Comparison of ENCODE assay signal across 19 cellular contexts in the genomic region with DNA sequence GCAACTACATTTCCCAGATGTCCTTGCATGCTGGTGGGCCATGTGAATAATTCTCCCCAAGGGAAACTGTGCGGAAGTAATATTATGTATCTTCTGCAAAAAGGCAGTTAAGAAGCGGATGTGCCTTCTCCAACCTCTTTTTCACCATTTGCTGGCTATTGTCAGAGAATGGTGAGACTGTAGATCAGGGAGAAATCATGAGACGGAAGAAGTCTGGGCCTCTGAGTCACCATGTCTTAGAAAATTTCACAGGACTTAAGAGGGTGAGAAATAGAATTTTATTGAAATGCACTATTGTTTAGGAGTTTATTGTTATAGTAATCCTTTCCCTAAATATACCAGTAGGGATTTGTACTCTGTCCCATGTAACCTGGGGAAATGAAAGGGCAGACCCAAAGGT.
"Had no signal": no experiment of that assay in that cellular context is flagged by ENCODE, and none has a peak within 500 bp of the region (broad histone marks: within the 10 kb centered on the region; RNA-seq: fewer than 3 reads in every experiment).

No MANE protein-coding gene starts in this region.

- H3K27ac ChIP-seq: lower lobe of right lung, psoas muscle, sigmoid colon, testis, WERI-Rb-1 had no signal

- H3K4me1 Mint-ChIP-seq: central memory CD8-positive, alpha-beta T cell; naive thymus-derived CD4-positive, alpha-beta T cell had no signal

- H3K4me3 ChIP-seq: lower lobe of right lung, psoas muscle, sigmoid colon, testis had no signal

- H3K36me3 ChIP-seq: lower lobe of right lung, sigmoid colon, WERI-Rb-1 had no signal

- H3K9me3 ChIP-seq: lower lobe of right lung, psoas muscle, sigmoid colon, testis had no signal

- H3K36me3 Mint-ChIP-seq: naive thymus-derived CD4-positive, alpha-beta T cell had no signal

- DNase-seq: activated CD4-positive, alpha-beta T cell treated with anti-CD3 and anti-CD28 coated beads for 48 hours; activated CD8-positive, alpha-beta memory T cell treated with anti-CD3 and anti-CD28 coated beads, Interleukin-2, amount 50 U/mL, for 48 hours; activated CD8-positive, alpha-beta T cell treated with anti-CD3 and anti-CD28 coated beads, Interleukin-2, amount 10 ng/mL, durations not matched to agents 7 days and 5 days; endodermal cell; erythroblast; left cardiac atrium; lower lobe of right lung; naive thymus-derived CD4-positive, alpha-beta T cell; nucleus accumbens; psoas muscle; sigmoid colon; stimulated activated CD4-positive, alpha-beta T cell treated with anti-CD3 and anti-CD28 coated beads, Interleukin-4, amount 100 ng/mL, for 1 hour; stimulated activated CD8-positive, alpha-beta memory T cell treated with anti-CD3 and anti-CD28 coated beads, Interleukin-4, amount 100 ng/mL, for 48 hours; T-helper 9 cell; testis; WERI-Rb-1 had no signal

- H3K4me1 ChIP-seq: lower lobe of right lung, psoas muscle, sigmoid colon, testis had no signal

- H3K27me3 Mint-ChIP-seq: central memory CD8-positive, alpha-beta T cell; dendritic cell treated with granulocyte-macrophage colony-stimulating factor and Interleukin-4, amounts not matched to agents 40 ng/mL and 50 ng/mL, for 4 days; naive thymus-derived CD4-positive, alpha-beta T cell; stimulated activated naive CD8-positive, alpha-beta T cell treated with anti-CD3 and anti-CD28 coated beads, Interleukin-15, Interleukin-2, amounts not matched to agents 100 ng/mL and 50 ng/mL, for 24 hours had no signal

- H3K9me3 Mint-ChIP-seq: dendritic cell treated with granulocyte-macrophage colony-stimulating factor and Interleukin-4, amounts not matched to agents 40 ng/mL and 50 ng/mL, for 4 days had no signal

- H3K27ac Mint-ChIP-seq: activated CD8-positive, alpha-beta T cell treated with anti-CD3 and anti-CD28 coated beads, Interleukin-2, amount 10 ng/mL, durations not matched to agents 7 days and 5 days; dendritic cell treated with granulocyte-macrophage colony-stimulating factor and Interleukin-4, amounts not matched to agents 40 ng/mL and 50 ng/mL, for 4 days; endodermal cell; naive thymus-derived CD4-positive, alpha-beta T cell; stimulated activated naive CD8-positive, alpha-beta T cell treated with anti-CD3 and anti-CD28 coated beads, Interleukin-15, Interleukin-2, amounts not matched to agents 100 ng/mL and 50 ng/mL, for 24 hours had no signal

- H3K27me3 ChIP-seq: sigmoid colon, testis had no signal

- ATAC-seq: activated CD8-positive, alpha-beta T cell treated with anti-CD3 and anti-CD28 coated beads, Interleukin-2, amount 10 ng/mL, durations not matched to agents 7 days and 5 days; left cardiac atrium; lower lobe of right lung; naive thymus-derived CD4-positive, alpha-beta T cell; psoas muscle had no signal

- H3K4me3 Mint-ChIP-seq: activated CD8-positive, alpha-beta T cell treated with anti-CD3 and anti-CD28 coated beads, Interleukin-2, amount 10 ng/mL, durations not matched to agents 7 days and 5 days; central memory CD8-positive, alpha-beta T cell; dendritic cell treated with granulocyte-macrophage colony-stimulating factor and Interleukin-4, amounts not matched to agents 40 ng/mL and 50 ng/mL, for 4 days; endodermal cell; naive thymus-derived CD4-positive, alpha-beta T cell; stimulated activated naive CD8-positive, alpha-beta T cell treated with anti-CD3 and anti-CD28 coated beads, Interleukin-15, Interleukin-2, amounts not matched to agents 100 ng/mL and 50 ng/mL, for 24 hours had no signal
